Comparison of ENCODE assay signal across 8 cellular contexts in genomic region chr2:25982273-25982967, GRCh38. TPM values are rescaled to one million over a fixed set of nuclear protein-coding genes. Genes with fewer than 3 reads are reported as not detected.
DNase-seq lines count a peak whose midpoint lies in the region; ATAC-seq and TF ChIP-seq lines count a peak whose summit lies in the region.

Gene KIF3C (minus strand): TSS chr2:25982497. CDS start chr2:25981917, 580 bp downstream.

- peaks cover 0 to 11% of the 10 kb centered on the region in 2 donors for H3K4me1 ChIP-seq in duodenal mucosa (ENCODE audit: control insufficient read depth in 1 of 2, insufficient read depth in 2 of 2, low read length in 2 of 2)
- H3K4me1 ChIP-seq in liver (ENCODE audit: control insufficient read depth in 4 of 4, insufficient read depth in 4 of 4, low read length in 3 of 4), result peaks cover 2 to 11% (median 6%) of the 10 kb centered on the region in 4 donors

- whole genome bisulfite sequencing in liver, result 1% methylated on average over 58 of the region's 58 CpGs

- no peak for TF ChIP-seq CTCF in liver (IDR thresholded peaks at IDR 0.05; ENCODE audit: low read depth, low read length, missing input control)

- H3K9ac ChIP-seq in duodenal mucosa (ENCODE audit: low read depth in 1 of 2, low read length in 2 of 2), result peak within 1 kb of the TSS; percentile 13 to 54
- no peak within 1 kb of the TSS for H3K9ac ChIP-seq in liver (ENCODE audit: low read depth in 1 of 2, low read length in 2 of 2)

- H3K36me3 ChIP-seq in duodenal mucosa (ENCODE audit: control insufficient read depth in 1 of 2, insufficient read depth in 2 of 2, low read length in 2 of 2) (no peaks in the 10 kb centered on the region), liver (ENCODE audit: control insufficient read depth in 4 of 4, insufficient read depth in 3 of 4, low read depth in 1 of 4, low read length in 3 of 4) (no peaks in the 10 kb centered on the region)

- no peaks in the 10 kb centered on the region for H3K9me3 ChIP-seq in duodenal mucosa (ENCODE audit: control insufficient read depth in 1 of 2, low read length in 2 of 2)
- H3K9me3 ChIP-seq in liver (ENCODE audit: control insufficient read depth in 4 of 4, low read length in 3 of 4), result no peaks in the 10 kb centered on the region

- no peak for TF ChIP-seq RAD21 in liver (IDR thresholded peaks at IDR 0.05)

- H3K27me3 ChIP-seq in duodenal mucosa (ENCODE audit: control insufficient read depth in 1 of 2, insufficient read depth in 2 of 2, low read length in 2 of 2) (no peaks in the 10 kb centered on the region), liver (ENCODE audit: control insufficient read depth in 4 of 4, insufficient read depth in 4 of 4, low read length in 3 of 4) (no peaks in the 10 kb centered on the region)

- no peak within 1 kb of the TSS for H3K27ac ChIP-seq in duodenal mucosa (ENCODE audit: low read depth, low read length)
- no peak within 1 kb of the TSS for H3K27ac ChIP-seq in liver (ENCODE audit: low read depth in 1 of 2, low read length in 2 of 2)

- ATAC-seq in HG03196 (IDR thresholded peaks at IDR 0.05; ENCODE audit: unreplicated experiment), result peak; percentile 59

- peak; percentile 44 for DNase-seq in NCI-H2029 (lab: John Stamatoyannopoulos, UW)
- DNase-seq in NCI-H2029 treated with DMSO at 0.1 percent for 48 hours (lab: John Stamatoyannopoulos, UW), result no peak
- peak; percentile 63 to 92 for DNase-seq in NCI-H526 (lab: John Stamatoyannopoulos, UW)
- peak; percentile 71 to 77 for DNase-seq in activated CD4-positive, alpha-beta T cell treated with anti-CD3 and anti-CD28 coated beads, Interleukin-2, amount 50 U/mL, for 48 hours
- peak; percentile 69 for DNase-seq in stimulated activated CD4-positive, alpha-beta T cell treated with anti-CD3 and anti-CD28 coated beads, Interleukin-4, amount 100 ng/mL, for 24 hours

- H3K4me3 ChIP-seq in duodenal mucosa (ENCODE audit: low read depth in 1 of 2, low read length in 2 of 2), result peak within 1 kb of the TSS; percentile 72 to 76
- H3K4me3 ChIP-seq in liver (ENCODE audit: low read depth in 1 of 3, low read length in 3 of 3), result peak within 1 kb of the TSS; percentile 56 to 76 (median 64)

TF ChIP-seq in liver, 16 proteins besides CTCF, POLR2A, EP300 and RAD21:
- TF ChIP-seq FOXA1 (IDR thresholded peaks at IDR 0.05) (no peak), SP1 (IDR thresholded peaks at IDR 0.05) (no peak), RXRA (IDR thresholded peaks at IDR 0.05) (no peak), TAF1 (conservative IDR thresholded peaks at IDR 0.05) (no peak), HNF4G (IDR thresholded peaks at IDR 0.05) (no peak), EGR1 (IDR thresholded peaks at IDR 0.05; ENCODE audit: low read depth in 2 of 2) (no peak), HNF4A (conservative IDR thresholded peaks at IDR 0.05) (no peak)
- TF ChIP-seq, protein P1, sequence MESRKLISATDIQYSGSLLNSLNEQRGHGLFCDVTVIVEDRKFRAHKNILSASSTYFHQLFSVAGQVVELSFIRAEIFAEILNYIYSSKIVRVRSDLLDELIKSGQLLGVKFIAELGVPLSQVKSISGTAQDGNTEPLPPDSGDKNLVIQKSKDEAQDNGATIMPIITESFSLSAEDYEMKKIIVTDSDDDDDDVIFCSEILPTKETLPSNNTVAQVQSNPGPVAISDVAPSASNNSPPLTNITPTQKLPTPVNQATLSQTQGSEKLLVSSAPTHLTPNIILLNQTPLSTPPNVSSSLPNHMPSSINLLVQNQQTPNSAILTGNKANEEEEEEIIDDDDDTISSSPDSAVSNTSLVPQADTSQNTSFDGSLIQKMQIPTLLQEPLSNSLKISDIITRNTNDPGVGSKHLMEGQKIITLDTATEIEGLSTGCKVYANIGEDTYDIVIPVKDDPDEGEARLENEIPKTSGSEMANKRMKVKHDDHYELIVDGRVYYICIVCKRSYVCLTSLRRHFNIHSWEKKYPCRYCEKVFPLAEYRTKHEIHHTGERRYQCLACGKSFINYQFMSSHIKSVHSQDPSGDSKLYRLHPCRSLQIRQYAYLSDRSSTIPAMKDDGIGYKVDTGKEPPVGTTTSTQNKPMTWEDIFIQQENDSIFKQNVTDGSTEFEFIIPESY (IDR thresholded peaks at IDR 0.05), result no peak
TF ChIP-seq in liver: peak in this region for 0.

RNA-seq across cellular contexts. Expression of gene KIF3C, which starts in this region (rescaled TPM):
- total RNA-seq in liver, result under 1 TPM; 0.67 to 0.93 TPM
- polyA plus RNA-seq in liver, result under 1 TPM; 0.26 to 0.68 TPM

Comparison
In these comparisons a context has a peak if more than half of its experiments do, and no peak if none do; other contexts are left out.
1. H3K9ac ChIP-seq: peak in duodenal mucosa (2 of 2); none in liver (0 of 2).